ENCODE assay signal across 13 cellular contexts in the genomic region with DNA sequence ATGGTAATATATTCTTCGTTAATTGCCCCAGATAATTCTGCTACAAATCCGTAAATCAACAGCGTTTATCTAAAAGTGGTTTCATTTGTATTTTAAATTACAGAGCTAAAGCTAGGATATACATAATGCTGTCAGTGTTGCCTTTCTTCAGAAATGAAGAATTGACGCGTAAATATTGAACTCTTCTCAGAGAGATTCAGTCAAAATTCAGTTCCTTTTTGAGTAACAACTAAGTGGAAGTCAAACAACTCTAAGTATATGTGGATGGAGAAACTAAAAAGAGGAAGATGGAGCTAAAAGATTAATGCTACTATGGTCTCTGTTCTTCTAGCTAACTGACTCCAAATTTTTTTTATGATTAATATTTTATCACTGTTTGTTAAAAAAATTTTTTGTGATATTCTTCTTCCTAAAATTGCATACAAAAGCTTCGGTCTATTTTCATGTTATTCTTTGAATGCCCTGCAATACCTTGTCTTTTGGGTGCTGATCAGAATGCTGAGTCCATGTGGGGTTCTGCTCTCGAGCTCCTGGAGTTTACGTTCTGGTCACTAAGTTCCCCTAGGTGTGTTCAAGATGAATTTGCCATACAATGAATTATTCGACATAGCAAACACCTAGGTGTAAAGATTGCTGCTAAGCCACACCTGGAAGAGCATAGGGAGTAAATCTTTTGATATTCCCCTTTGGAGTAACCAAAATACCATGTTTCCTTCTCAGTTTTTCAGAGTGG. TPM values are rescaled to one million over a fixed set of nuclear protein-coding genes. Genes with fewer than 3 reads are reported as not detected.
A peak's percentile ranks its signal among the peaks of the same experiment; 100 is the strongest.
DNase-seq lines count a peak whose midpoint lies in the region; ATAC-seq and TF ChIP-seq lines count a peak whose summit lies in the region.
"Had no signal": no experiment of that assay in that cellular context is flagged by ENCODE, and none has a peak within 500 bp of the region (broad histone marks: within the 10 kb centered on the region; RNA-seq: fewer than 3 reads in every experiment).

No MANE protein-coding gene starts in this region.

- H3K36me3 ChIP-seq in H7 (replicated peaks; ENCODE audit: control insufficient read depth, insufficient read depth, low read length) (no peaks in the 10 kb centered on the region), suprapubic skin (no peaks in the 10 kb centered on the region)

- H3K4me1 ChIP-seq in suprapubic skin, result peaks cover 9% of the 10 kb centered on the region

- H3K4me3 Mint-ChIP-seq in memory B cell, result peak overlapping the region; percentile 69

- no peaks in the 10 kb centered on the region for H3K27me3 ChIP-seq in H7 (ENCODE audit: control insufficient read depth, insufficient read depth, low read length)
- H3K27me3 ChIP-seq in suprapubic skin, result no peaks in the 10 kb centered on the region

- H3K9me3 ChIP-seq in suprapubic skin, result no peaks in the 10 kb centered on the region

- no peak overlapping the region for H3K4me3 ChIP-seq in H7 (ENCODE audit: insufficient read depth, low read depth, low read length)
- no peak overlapping the region for H3K4me3 ChIP-seq in suprapubic skin
- H3K4me3 ChIP-seq: PC-9 had no signal

- ATAC-seq in GM21529 (IDR thresholded peaks at IDR 0.05; ENCODE audit: unreplicated experiment), result peak; percentile 64
- ATAC-seq in HG03354 (IDR thresholded peaks at IDR 0.05; ENCODE audit: poor library complexity, severe bottlenecking, unreplicated experiment), result peak; percentile 56
- ATAC-seq in memory B cell (ENCODE audit: low read depth), result peak; percentile 89
- ATAC-seq: stimulated activated naive CD8-positive, alpha-beta T cell treated with anti-CD3 and anti-CD28 coated beads, Interleukin-15, Interleukin-2, amounts not matched to agents 100 U/mL and 50 U/mL, for 24 hours had no signal

- H3K9me3 Mint-ChIP-seq in memory B cell, result no peaks in the 10 kb centered on the region

- TF ChIP-seq CTCF in suprapubic skin (IDR thresholded peaks at IDR 0.05), result no peak

- H3K27me3 Mint-ChIP-seq in memory B cell, result no peaks in the 10 kb centered on the region

- 81% methylated on average over 9 of the region's 9 CpGs for WGBS in suprapubic skin

- peaks cover 36% of the 10 kb centered on the region for H3K4me1 Mint-ChIP-seq in memory B cell

- TF ChIP-seq EP300 in suprapubic skin (IDR thresholded peaks at IDR 0.05), result no peak

- peaks cover 24% of the 10 kb centered on the region for H3K36me3 Mint-ChIP-seq in memory B cell

- H3K27ac Mint-ChIP-seq in memory B cell, result peak overlapping the region; percentile 82

- no peak overlapping the region for H3K27ac ChIP-seq in suprapubic skin
- H3K27ac ChIP-seq: 22Rv1, PC-9 had no signal

- no peak for TF ChIP-seq POLR2A in suprapubic skin (IDR thresholded peaks at IDR 0.05)

- DNase-seq in NOMO-1 treated with DMSO at 0.1 percent for 48 hours (lab: John Stamatoyannopoulos, UW; ENCODE audit: unreplicated experiment) (peak; percentile 59), NOMO-1 treated with dmso at 0.1 percent for 144 hours (lab: John Stamatoyannopoulos, UW; ENCODE audit: unreplicated experiment) (no peak), memory B cell (ENCODE audit: low spot score in 2 of 2) (no peak), H7 (no peak), NAMALWA (ENCODE audit: low spot score) (no peak), suprapubic skin (ENCODE audit: low spot score in 2 of 2) (no peak)
- DNase-seq: kidney glomerular epithelial cell; NCI-H1092; PC-9; stimulated activated naive CD8-positive, alpha-beta T cell treated with anti-CD3 and anti-CD28 coated beads, Interleukin-15, Interleukin-2, amounts not matched to agents 100 U/mL and 50 U/mL, for 24 hours had no signal

RNA-seq across cellular contexts. Expression of gene MDFIC, which starts 20.7 kb away (rescaled TPM):
- total RNA-seq in H7 (2014; rRNA removed; shearing (Covaris generic)), result 14.4 and 16.8 TPM in 2 replicates
- 10 to 100 TPM; 15.7 to 37.8 (median 28.1) TPM for total RNA-seq in suprapubic skin
